In genomic region chr20:48667889-48668413, GRCh38 we compare ENCODE assay signal across 11 cellular contexts.
DNase-seq lines count a peak whose midpoint lies in the region; ATAC-seq and TF ChIP-seq lines count a peak whose summit lies in the region.
"Had no signal": no experiment of that assay in that cellular context is flagged by ENCODE, and none has a peak within 500 bp of the region (broad histone marks: within the 10 kb centered on the region; RNA-seq: fewer than 3 reads in every experiment).

No MANE protein-coding gene starts in this region.

- H3K4me3 ChIP-seq in liver (ENCODE audit: low read depth in 1 of 3, low read length in 3 of 3) (no peak overlapping the region), upper lobe of right lung (no peak overlapping the region)
- H3K4me3 ChIP-seq in CD4-positive, alpha-beta memory T cell (ENCODE audit: low read length in 2 of 2), result no peak overlapping the region

- H3K4me1 ChIP-seq in liver (ENCODE audit: control insufficient read depth in 4 of 4, insufficient read depth in 4 of 4, low read length in 3 of 4) (no peaks in the 10 kb centered on the region), upper lobe of right lung (peaks cover 5% of the 10 kb centered on the region)
- no peaks in the 10 kb centered on the region for H3K4me1 ChIP-seq in CD4-positive, alpha-beta memory T cell (ENCODE audit: insufficient read depth, low read length)

- no peaks in the 10 kb centered on the region for H3K27me3 Mint-ChIP-seq in activated naive CD8-positive, alpha-beta T cell
- no peaks in the 10 kb centered on the region for H3K27me3 Mint-ChIP-seq in activated naive CD8-positive, alpha-beta T cell treated with anti-CD3 and anti-CD28 coated beads, Interleukin-2, amount 50 U/mL, for 24 hours
- peaks cover 4% of the 10 kb centered on the region for H3K27me3 Mint-ChIP-seq in brain
- no peaks in the 10 kb centered on the region for H3K27me3 Mint-ChIP-seq in CD4-positive, alpha-beta memory T cell

- H3K27me3 ChIP-seq in liver (ENCODE audit: control insufficient read depth in 4 of 4, insufficient read depth in 4 of 4, low read length in 3 of 4) (no peaks in the 10 kb centered on the region), upper lobe of right lung (no peaks in the 10 kb centered on the region)
- H3K27me3 ChIP-seq in CD4-positive, alpha-beta memory T cell (ENCODE audit: insufficient read depth, low read length), result no peaks in the 10 kb centered on the region

- CTCF ChIA-PET in CD4-positive, alpha-beta memory T cell (lab: Charles Lee; ENCODE audit: partially characterized antibody), result interaction anchor here (1.0 to 2.1 kb wide), 3 partner anchors 10 to 239 kb away, joined by 4 to 12 read pairs (median 4); no protein-coding TSS in a partner anchor

- H3K4me1 Mint-ChIP-seq in activated naive CD8-positive, alpha-beta T cell (ENCODE audit: low read depth), result no peaks in the 10 kb centered on the region
- no peaks in the 10 kb centered on the region for H3K4me1 Mint-ChIP-seq in activated naive CD8-positive, alpha-beta T cell treated with anti-CD3 and anti-CD28 coated beads, Interleukin-2, amount 50 U/mL, for 24 hours
- H3K4me1 Mint-ChIP-seq in brain, result peaks cover 14% of the 10 kb centered on the region
- peaks cover 0 to 10% (median 5%) of the 10 kb centered on the region in 4 donors for H3K4me1 Mint-ChIP-seq in CD4-positive, alpha-beta memory T cell

- H3K36me3 ChIP-seq in liver (ENCODE audit: control insufficient read depth in 4 of 4, insufficient read depth in 3 of 4, low read depth in 1 of 4, low read length in 3 of 4) (no peaks in the 10 kb centered on the region), upper lobe of right lung (no peaks in the 10 kb centered on the region)
- H3K36me3 ChIP-seq in CD4-positive, alpha-beta memory T cell (ENCODE audit: insufficient read depth, low read length), result peaks cover 58% of the 10 kb centered on the region

- peaks cover 8% of the 10 kb centered on the region for H3K36me3 Mint-ChIP-seq in activated naive CD8-positive, alpha-beta T cell
- peaks cover 28% of the 10 kb centered on the region for H3K36me3 Mint-ChIP-seq in activated naive CD8-positive, alpha-beta T cell treated with anti-CD3 and anti-CD28 coated beads, Interleukin-2, amount 50 U/mL, for 24 hours (ENCODE audit: low read depth)
- peaks cover 64% of the 10 kb centered on the region for H3K36me3 Mint-ChIP-seq in brain
- H3K36me3 Mint-ChIP-seq in CD4-positive, alpha-beta memory T cell, result peaks cover 60 to 70% of the 10 kb centered on the region in 2 donors
- H3K36me3 Mint-ChIP-seq: type B pancreatic cell had no signal

- peak overlapping the region; percentile 84 for H3K27ac Mint-ChIP-seq in activated naive CD8-positive, alpha-beta T cell
- no peak overlapping the region for H3K27ac Mint-ChIP-seq in activated naive CD8-positive, alpha-beta T cell treated with anti-CD3 and anti-CD28 coated beads, Interleukin-2, amount 50 U/mL, for 24 hours
- H3K27ac Mint-ChIP-seq in brain, result peak overlapping the region in 3 of 5 experiments; percentile 32 to 77 (median 46)
- H3K27ac Mint-ChIP-seq in CD4-positive, alpha-beta memory T cell, result peak overlapping the region in 3 of 7 donors; percentile 32 to 41 (median 40)
- H3K27ac Mint-ChIP-seq: type B pancreatic cell had no signal

- POLR2A ChIA-PET in CD4-positive, alpha-beta memory T cell (lab: Charles Lee; ENCODE audit: partially characterized antibody), result no interaction called here

- no peaks in the 10 kb centered on the region for H3K9me3 Mint-ChIP-seq in activated naive CD8-positive, alpha-beta T cell (ENCODE audit: low read depth)
- H3K9me3 Mint-ChIP-seq in activated naive CD8-positive, alpha-beta T cell treated with anti-CD3 and anti-CD28 coated beads, Interleukin-2, amount 50 U/mL, for 24 hours, result no peaks in the 10 kb centered on the region
- H3K9me3 Mint-ChIP-seq in brain, result peaks cover 0 to 12% (median 0%) of the 10 kb centered on the region in 5 experiments
- H3K9me3 Mint-ChIP-seq in CD4-positive, alpha-beta memory T cell, result peaks cover 0 to 14% (median 0%) of the 10 kb centered on the region in 8 donors
- H3K9me3 Mint-ChIP-seq: type B pancreatic cell had no signal

- no peaks in the 10 kb centered on the region for H3K9me3 ChIP-seq in liver (ENCODE audit: control insufficient read depth in 4 of 4, low read length in 3 of 4)
- H3K9me3 ChIP-seq in upper lobe of right lung, result no peaks in the 10 kb centered on the region
- H3K9me3 ChIP-seq in CD4-positive, alpha-beta memory T cell (ENCODE audit: control insufficient read depth in 1 of 2, low read length in 2 of 2), result no peaks in the 10 kb centered on the region

- H3K9ac ChIP-seq in liver (ENCODE audit: low read depth in 1 of 2, low read length in 2 of 2), result no peak overlapping the region

- no peak overlapping the region for H3K4me3 Mint-ChIP-seq in activated naive CD8-positive, alpha-beta T cell
- H3K4me3 Mint-ChIP-seq in activated naive CD8-positive, alpha-beta T cell treated with anti-CD3 and anti-CD28 coated beads, Interleukin-2, amount 50 U/mL, for 24 hours, result no peak overlapping the region
- H3K4me3 Mint-ChIP-seq in brain, result no peak overlapping the region
- no peak overlapping the region for H3K4me3 Mint-ChIP-seq in CD4-positive, alpha-beta memory T cell
- H3K4me3 Mint-ChIP-seq: type B pancreatic cell had no signal

- no peak for ATAC-seq in activated naive CD8-positive, alpha-beta T cell treated with anti-CD3 and anti-CD28 coated beads, Interleukin-2, amount 50 U/mL, for 24 hours
- ATAC-seq in upper lobe of right lung (peak; percentile 3), HG03565 (IDR thresholded peaks at IDR 0.05; ENCODE audit: unreplicated experiment) (no peak), HG02938 (IDR thresholded peaks at IDR 0.05; ENCODE audit: unreplicated experiment) (no peak)

- intact Hi-C loops in upper lobe of right lung (cut with DNase I), result no loop called here
- intact Hi-C loops in CD4-positive, alpha-beta memory T cell (cut with micrococcal nuclease), result no loop called here

- H3K27ac ChIP-seq in liver (ENCODE audit: low read depth in 1 of 2, low read length in 2 of 2) (no peak overlapping the region), upper lobe of right lung (no peak overlapping the region)
- no peak overlapping the region for H3K27ac ChIP-seq in CD4-positive, alpha-beta memory T cell (ENCODE audit: low read depth, low read length)

- TF ChIP-seq RAD21 in liver (IDR thresholded peaks at IDR 0.05), result no peak

- WGBS in liver, result 80% methylated on average over 15 of the region's 15 CpGs

- TF ChIP-seq CTCF in brain (conservative IDR thresholded peaks at IDR 0.05) (no peak), liver (IDR thresholded peaks at IDR 0.05; ENCODE audit: low read depth, low read length, missing input control) (no peak), upper lobe of right lung (IDR thresholded peaks at IDR 0.05) (no peak)

- no peak for DNase-seq in activated naive CD8-positive, alpha-beta T cell treated with anti-CD3 and anti-CD28 coated beads, Interleukin-2, amount 50 U/mL, for 24 hours
- no peak for DNase-seq in upper lobe of right lung
- DNase-seq in CD4-positive, alpha-beta memory T cell, result no peak
- DNase-seq: activated CD8-positive, alpha-beta memory T cell treated with anti-CD3 and anti-CD28 coated beads for 24 hours; Kasumi-1 had no signal

TF ChIP-seq in liver, 16 proteins besides CTCF, POLR2A, EP300 and RAD21:
- TF ChIP-seq HNF4A (conservative IDR thresholded peaks at IDR 0.05), result peak in 1 of 2 donors; percentile 74
- no peak for TF ChIP-seq JUND (IDR thresholded peaks at IDR 0.05)
- TF ChIP-seq SP1 (IDR thresholded peaks at IDR 0.05), result peak; percentile 78
- peak in 1 of 2 donors; percentile 44 for TF ChIP-seq RXRA (IDR thresholded peaks at IDR 0.05)
TF ChIP-seq in liver: peak in this region for 3.
